1 cellular context compared by ENCODE assay signal in genomic region chr19:55166530-55167268, GRCh38.
TF ChIP-seq lines count a peak whose summit lies in the region.

Gene DNAAF3, minus strand, starts transcription at chr19:55166613. Its CDS starts 200 bp downstream, at chr19:55166413.

TF ChIP-seq in K562, 482 proteins besides CTCF, POLR2A, EP300 and RAD21 (continued from another document and continues in another):
- TF ChIP-seq CHD7 (IDR thresholded peaks at IDR 0.05; ENCODE audit: low read depth, low read length), result no peak
- no peak; a peak in 1 of 4 replicates for TF ChIP-seq SIN3A (IDR thresholded peaks at IDR 0.05; ENCODE audit: borderline replicate concordance in 2 of 2, control insufficient read depth in 1 of 2, low read depth in 2 of 2, low read length in 2 of 2)
- peak in 1 of 2 experiments; percentile 99; a peak in 2 of 4 replicates for TF ChIP-seq NONO (IDR thresholded peaks at IDR 0.05; ENCODE audit: low read depth in 2 of 2, low read length in 1 of 2)
- TF ChIP-seq TFAM (CRISPR knock-in tag; conservative IDR thresholded peaks at IDR 0.05), result no peak
- no peak for TF ChIP-seq GATAD2A (IDR thresholded peaks at IDR 0.05)
- TF ChIP-seq GATAD2B (IDR thresholded peaks at IDR 0.05; ENCODE audit: borderline replicate concordance), result no peak
- TF ChIP-seq RBM34 (IDR thresholded peaks at IDR 0.05; ENCODE audit: borderline replicate concordance, insufficient read depth, low read length), result no peak
- TF ChIP-seq ZNF609 (CRISPR knock-in tag; IDR thresholded peaks at IDR 0.05; ENCODE audit: borderline replicate concordance), result no peak
- peak; percentile 35 to 100; a peak in 3 of 4 replicates for TF ChIP-seq FOXK2 (conservative IDR thresholded peaks at IDR 0.05 in 1 of 2, IDR thresholded peaks at IDR 0.05 in 1 of 2; ENCODE audit: low read depth in 2 of 2)
- TF ChIP-seq TEAD1 (CRISPR knock-in tag; IDR thresholded peaks at IDR 0.05), result peak in 1 of 2 experiments; percentile 76; a peak in 2 of 4 replicates
- TF ChIP-seq FIP1L1 (IDR thresholded peaks at IDR 0.05; ENCODE audit: low read depth, low read length, poor library complexity, severe bottlenecking), result no peak
- TF ChIP-seq PRDM10 (IDR thresholded peaks at IDR 0.05; ENCODE audit: partially characterized antibody), result peak; percentile 100
- TF ChIP-seq ZNF512 (tag; IDR thresholded peaks at IDR 0.05), result no peak
- TF ChIP-seq FOXJ2 (tag; IDR thresholded peaks at IDR 0.05), result peak; percentile 96
- 0 out of 2 replicates have a peak, but pooled peaks have one; percentile 43 for TF ChIP-seq ZNF445 (CRISPR knock-in tag; IDR thresholded peaks at IDR 0.05; ENCODE audit: low read depth)
- TF ChIP-seq CREB3L1 (IDR thresholded peaks at IDR 0.05; ENCODE audit: borderline replicate concordance, low read depth), result no peak
- TF ChIP-seq L3MBTL2 (IDR thresholded peaks at IDR 0.05), result peak; percentile 21; the same call in 1 of the 2 replicates
- no peak for TF ChIP-seq E4F1 (CRISPR knock-in tag; IDR thresholded peaks at IDR 0.05; ENCODE audit: borderline replicate concordance)
- peak; percentile 41; the same call in 1 of the 2 replicates for TF ChIP-seq FOXM1 (IDR thresholded peaks at IDR 0.05; ENCODE audit: low read depth)
- TF ChIP-seq FOXM1 (CRISPR knock-in tag; IDR thresholded peaks at IDR 0.05; ENCODE audit: low read depth), result no peak
- no peak for TF ChIP-seq TARDBP (IDR thresholded peaks at IDR 0.05)
- peak; percentile 64 for TF ChIP-seq EGR1 (conservative IDR thresholded peaks at IDR 0.05)
